8 cellular contexts compared by ENCODE assay signal in genomic region chr20:17571967-17572638, GRCh38. TPM values are rescaled to one million over a fixed set of nuclear protein-coding genes. Genes with fewer than 3 reads are reported as not detected.
DNase-seq lines count a peak whose midpoint lies in the region; ATAC-seq and TF ChIP-seq lines count a peak whose summit lies in the region.

No MANE protein-coding gene starts in this region.

- ATAC-seq in CD4-positive, CD25-positive, alpha-beta regulatory T cell (ENCODE audit: low read depth in 2 of 2): no peak
- ATAC-seq in natural killer cell treated with Interleukin-12 subunit alpha and Interleukin-12 subunit beta and Interleukin-15 and Interleukin-18, amount 100 ng/mL, for 72 hours: no peak
- no peak for ATAC-seq in HG02678 (IDR thresholded peaks at IDR 0.05; ENCODE audit: unreplicated experiment)
- ATAC-seq in GM21717 (IDR thresholded peaks at IDR 0.05; ENCODE audit: unreplicated experiment): no peak

- TF ChIP-seq CTCF in LNCaP clone FGC (IDR thresholded peaks at IDR 0.05; ENCODE audit: control insufficient read depth, extremely low read depth, insufficient read depth) (no peak), choroid plexus epithelial cell (conservative IDR thresholded peaks at IDR 0.05; ENCODE audit: low read depth, low read length) (no peak)

- peaks cover 10% of the 10 kb centered on the region for H3K36me3 Mint-ChIP-seq in CD4-positive, CD25-positive, alpha-beta regulatory T cell
- no peaks in the 10 kb centered on the region for H3K36me3 Mint-ChIP-seq in natural killer cell treated with Interleukin-12 subunit alpha and Interleukin-12 subunit beta and Interleukin-15 and Interleukin-18, amount 100 ng/mL, for 72 hours

- peak overlapping the region; percentile 90 for H3K4me3 ChIP-seq in CD4-positive, CD25-positive, alpha-beta regulatory T cell (ENCODE audit: low read depth, low read length)
- H3K4me3 ChIP-seq in LNCaP clone FGC (ENCODE audit: low read depth, low read length) (peak overlapping the region; percentile 87; the same call in 1 of the 2 replicates), choroid plexus epithelial cell (ENCODE audit: low read depth, low read length) (peak overlapping the region; percentile 90)

- H3K9me3 ChIP-seq in CD4-positive, CD25-positive, alpha-beta regulatory T cell (ENCODE audit: control insufficient read depth in 2 of 2, low read length in 2 of 2): no peaks in the 10 kb centered on the region

- no peaks in the 10 kb centered on the region for H3K9me3 Mint-ChIP-seq in CD4-positive, CD25-positive, alpha-beta regulatory T cell
- no peaks in the 10 kb centered on the region for H3K9me3 Mint-ChIP-seq in natural killer cell treated with Interleukin-12 subunit alpha and Interleukin-12 subunit beta and Interleukin-15 and Interleukin-18, amount 100 ng/mL, for 72 hours

- H3K36me3 ChIP-seq in CD4-positive, CD25-positive, alpha-beta regulatory T cell (ENCODE audit: control insufficient read depth, insufficient read depth, low read length): peaks cover 2% of the 10 kb centered on the region

- peak overlapping the region in 3 of 4 donors; percentile 50 to 91 (median 80) for H3K4me3 Mint-ChIP-seq in CD4-positive, CD25-positive, alpha-beta regulatory T cell
- peak overlapping the region; percentile 91 for H3K4me3 Mint-ChIP-seq in natural killer cell treated with Interleukin-12 subunit alpha and Interleukin-12 subunit beta and Interleukin-15 and Interleukin-18, amount 100 ng/mL, for 72 hours

- H3K4me1 ChIP-seq in CD4-positive, CD25-positive, alpha-beta regulatory T cell (ENCODE audit: control insufficient read depth, insufficient read depth, low read length, poor library complexity, severe bottlenecking): peaks cover 20% of the 10 kb centered on the region

- DNase-seq in CD4-positive, CD25-positive, alpha-beta regulatory T cell: no peak
- no peak for DNase-seq in LNCaP clone FGC (ENCODE audit: low read depth)
- DNase-seq in choroid plexus epithelial cell (ENCODE audit: low read depth): no peak
- no peak for DNase-seq in natural killer cell treated with Interleukin-12 subunit alpha and Interleukin-12 subunit beta and Interleukin-15 and Interleukin-18, amount 100 ng/mL, for 72 hours (ENCODE audit: low spot score)
- no peak for DNase-seq in hypothalamus (lab: John Stamatoyannopoulos, UW)
- no peak for DNase-seq in NCI-H1694 treated with DMSO at 0.1 percent for 48 hours (lab: John Stamatoyannopoulos, UW)

- peaks cover 27% of the 10 kb centered on the region for H3K27me3 Mint-ChIP-seq in CD4-positive, CD25-positive, alpha-beta regulatory T cell
- H3K27me3 Mint-ChIP-seq in natural killer cell treated with Interleukin-12 subunit alpha and Interleukin-12 subunit beta and Interleukin-15 and Interleukin-18, amount 100 ng/mL, for 72 hours: peaks cover 6 to 8% of the 10 kb centered on the region in 2 donors

- no peak overlapping the region for H3K27ac Mint-ChIP-seq in CD4-positive, CD25-positive, alpha-beta regulatory T cell
- H3K27ac Mint-ChIP-seq in natural killer cell treated with Interleukin-12 subunit alpha and Interleukin-12 subunit beta and Interleukin-15 and Interleukin-18, amount 100 ng/mL, for 72 hours: peak overlapping the region; percentile 78 to 94

- no peak overlapping the region for H3K27ac ChIP-seq in CD4-positive, CD25-positive, alpha-beta regulatory T cell (ENCODE audit: insufficient read depth, low read length, poor library complexity, severe bottlenecking)

- H3K27me3 ChIP-seq in CD4-positive, CD25-positive, alpha-beta regulatory T cell (ENCODE audit: control insufficient read depth, insufficient read depth, low read length): no peaks in the 10 kb centered on the region

- H3K4me1 Mint-ChIP-seq in CD4-positive, CD25-positive, alpha-beta regulatory T cell: peaks cover 27 to 40% (median 35%) of the 10 kb centered on the region in 4 donors
- H3K4me1 Mint-ChIP-seq in natural killer cell treated with Interleukin-12 subunit alpha and Interleukin-12 subunit beta and Interleukin-15 and Interleukin-18, amount 100 ng/mL, for 72 hours (ENCODE audit: low read depth in 2 of 2): peaks cover 19 to 28% of the 10 kb centered on the region in 2 donors

RNA-seq across cellular contexts. Expression of gene DSTN, which starts 2.2 kb away (rescaled TPM):
- total RNA-seq in CD4-positive, CD25-positive, alpha-beta regulatory T cell: 50.6 TPM
- polyA plus RNA-seq in CD4-positive, CD25-positive, alpha-beta regulatory T cell: 100 to 1,000 TPM in 3 of 4 donors, 10 to 100 TPM in 1; 93.9 to 145 (median 116) TPM
- 10 to 100 TPM; 42.5 to 59.1 TPM for total RNA-seq in natural killer cell treated with Interleukin-12 subunit alpha and Interleukin-12 subunit beta and Interleukin-15 and Interleukin-18, amount 100 ng/mL, for 72 hours

RNA-seq across cellular contexts. Expression of gene BFSP1, which starts 40.9 kb away (rescaled TPM):
- 0.39 TPM for total RNA-seq in CD4-positive, CD25-positive, alpha-beta regulatory T cell
- polyA plus RNA-seq in CD4-positive, CD25-positive, alpha-beta regulatory T cell: under 1 TPM in 1 of 4 donors, not detected in 3; 0.12 TPM
- total RNA-seq in natural killer cell treated with Interleukin-12 subunit alpha and Interleukin-12 subunit beta and Interleukin-15 and Interleukin-18, amount 100 ng/mL, for 72 hours: under 1 TPM; 0.14 to 0.20 TPM

Comparison
In these comparisons a context has a peak if more than half of its experiments do, and no peak if none do; other contexts are left out.
1. H3K27ac Mint-ChIP-seq: peak in natural killer cell treated with Interleukin-12 subunit alpha and Interleukin-12 subunit beta and Interleukin-15 and Interleukin-18, amount 100 ng/mL, for 72 hours (2 of 2); none in CD4-positive, CD25-positive, alpha-beta regulatory T cell (0 of 3).
2. Peak in every context shown above with its lines, with median percentiles within 50 percentile points of each other: H3K4me3 ChIP-seq.